In the genomic region with DNA sequence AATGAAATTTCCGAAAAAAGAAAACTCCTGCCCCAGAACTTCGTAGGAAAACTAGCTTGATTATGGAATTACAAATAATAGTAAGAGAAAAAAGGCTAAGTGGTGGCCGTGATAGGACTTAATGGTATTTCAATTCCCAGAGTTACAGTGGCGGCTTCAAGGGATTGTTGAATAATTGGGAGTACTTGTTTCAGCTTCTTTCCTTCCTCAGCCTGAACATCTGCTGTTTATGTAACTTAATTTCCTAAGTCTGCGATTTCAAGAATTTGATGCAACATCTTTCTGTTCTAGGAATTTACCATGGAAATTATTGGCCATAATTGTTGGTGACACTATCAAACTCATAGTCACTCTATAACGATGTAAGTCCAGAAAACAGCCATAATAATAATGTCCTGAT, we compare ENCODE assay signal across 8 cellular contexts. TPM values are rescaled to one million over a fixed set of nuclear protein-coding genes. Genes with fewer than 3 reads are reported as not detected.
DNase-seq lines count a peak whose midpoint lies in the region; TF ChIP-seq lines count a peak whose summit lies in the region.

No MANE protein-coding gene starts in this region.

- peak overlapping the region in 4 of 7 donors; percentile 96 to 98 (median 97) for H3K27ac Mint-ChIP-seq in CD14-positive monocyte
- peak overlapping the region; percentile 97 to 98 (median 97) for H3K27ac Mint-ChIP-seq in nephron

- peaks cover 0 to 10% (median 3%) of the 10 kb centered on the region in 7 donors for H3K9me3 Mint-ChIP-seq in CD14-positive monocyte
- H3K9me3 Mint-ChIP-seq in nephron = peaks cover 14% of the 10 kb centered on the region

- TF ChIP-seq CTCF in CD14-positive monocyte (IDR thresholded peaks at IDR 0.05) (no peak), nephron (IDR thresholded peaks at IDR 0.05; ENCODE audit: unreplicated experiment in 3 of 3) (no peak)

- H3K4me3 ChIP-seq in ectodermal cell (ENCODE audit: insufficient read depth, low read depth, low read length) = peak overlapping the region; percentile 94

- no peak overlapping the region for H3K27ac ChIP-seq in ectodermal cell (ENCODE audit: insufficient read depth, low read depth, low read length, poor library complexity, severe bottlenecking)

- H3K4me1 Mint-ChIP-seq in CD14-positive monocyte = peaks cover 26% of the 10 kb centered on the region
- peaks cover 16% of the 10 kb centered on the region for H3K4me1 Mint-ChIP-seq in nephron

- H3K36me3 Mint-ChIP-seq in CD14-positive monocyte = peaks cover 0 to 10% of the 10 kb centered on the region in 2 donors
- peaks cover 15% of the 10 kb centered on the region for H3K36me3 Mint-ChIP-seq in nephron (ENCODE audit: low read depth)

- H3K27me3 ChIP-seq in ectodermal cell (ENCODE audit: control insufficient read depth, insufficient read depth, low read length, poor library complexity, severe bottlenecking) = no peaks in the 10 kb centered on the region

- H3K4me3 Mint-ChIP-seq in CD14-positive monocyte = peak overlapping the region; percentile 95 to 98
- H3K4me3 Mint-ChIP-seq in nephron = peak overlapping the region; percentile 93 to 98 (median 93)

- no peaks in the 10 kb centered on the region for H3K9me3 ChIP-seq in ectodermal cell (ENCODE audit: control insufficient read depth, low read length)

- intact Hi-C loops in CD14-positive monocyte (cut with micrococcal nuclease) = loop anchor here in 1 of 2 donors (5.0 kb wide), 1 partner anchor 76 kb away; a partner anchor contains a TSS

- no peaks in the 10 kb centered on the region for H3K4me1 ChIP-seq in ectodermal cell (ENCODE audit: control insufficient read depth, insufficient read depth, low read length)

- DNase-seq in CD14-positive monocyte (ENCODE audit: low spot score) (no peak), M059J (ENCODE audit: low read depth) (peak; percentile 10), NOMO-1 treated with dmso at 0.1 percent for 144 hours (lab: John Stamatoyannopoulos, UW; ENCODE audit: unreplicated experiment) (no peak), NCI-H2196 treated with DMSO at 0.1 percent for 48 hours (lab: John Stamatoyannopoulos, UW; ENCODE audit: unreplicated experiment) (no peak), germinal center (ENCODE audit: low spot score) (no peak)
- DNase-seq in stimulated activated naive CD4-positive, alpha-beta T cell treated with Interleukin-2 at 50 U/mL for 16 hours (lab: John Stamatoyannopoulos, UW) = no peak

- WGBS in ectodermal cell, 2 experiments = 28 to 35% methylated on average over 5 to 6 of the region's 6 CpGs

- H3K27me3 Mint-ChIP-seq in CD14-positive monocyte (ENCODE audit: low read depth in 3 of 3) (peaks cover 0 to 2% (median 0%) of the 10 kb centered on the region in 3 donors), nephron (ENCODE audit: low read depth) (no peaks in the 10 kb centered on the region)

- H3K36me3 ChIP-seq in ectodermal cell (ENCODE audit: control insufficient read depth, insufficient read depth, low read length) = no peaks in the 10 kb centered on the region

RNA-seq across cellular contexts. Expression of a gene that starts 0.7 kb away (rescaled TPM):
- 10 to 100 TPM; 10.4 to 14.7 TPM for polyA plus RNA-seq in CD14-positive monocyte
- total RNA-seq in M059J (2014; rRNA removed; shearing (Covaris generic)) = 23.6 and 30.2 TPM in 2 replicates
- 30.0 TPM for polyA plus RNA-seq in ectodermal cell (2013, experiment 1 of 4)
- polyA plus RNA-seq in ectodermal cell (2013, experiment 2 of 4) = 29.8 TPM
- 23.8 TPM for polyA plus RNA-seq in ectodermal cell (2013, experiment 3 of 4)
- polyA plus RNA-seq in ectodermal cell (2013, experiment 4 of 4) = 31.1 TPM
